In genomic region chr13:31199849-31200635, GRCh38 we compare ENCODE assay signal across 8 cellular contexts. TPM values are rescaled to one million over a fixed set of nuclear protein-coding genes. Genes with fewer than 3 reads are reported as not detected.
A peak's percentile ranks its signal among the peaks of the same experiment; 100 is the strongest.
DNase-seq lines count a peak whose midpoint lies in the region; ATAC-seq and TF ChIP-seq lines count a peak whose summit lies in the region.

Gene B3GLCT (plus strand): TSS chr13:31199975. CDS start chr13:31200085, 110 bp downstream.

- H3K36me3 ChIP-seq in PC-9 (ENCODE audit: low read depth) (no peaks in the 10 kb centered on the region), esophagus squamous epithelium (no peaks in the 10 kb centered on the region)

- DNase-seq in COLO829 (ENCODE audit: low spot score) (peak; percentile 70), HT1080 (ENCODE audit: low read depth) (peak; percentile 78), PC-9 (peak; percentile 59 to 82), esophagus squamous epithelium (lab: John Stamatoyannopoulos, UW) (peak; percentile 16), myocyte (ENCODE audit: low read depth) (peak; percentile 84)
- peak; percentile 82 to 92 for DNase-seq in activated T-cell treated with anti-CD3 and anti-CD28 coated beads, Interleukin-2, amount 50 U/mL, for 72 hours
- peak; percentile 36 to 73 for DNase-seq in stimulated activated CD8-positive, alpha-beta memory T cell treated with anti-CD3 and anti-CD28 coated beads, Interleukin-7, amount 100 ng/mL, for 4 hours (ENCODE audit: low read depth in 2 of 2)

- H3K9me2 ChIP-seq in PC-9 (ENCODE audit: insufficient read depth), result no peaks in the 10 kb centered on the region

- BruUV-seq in PC-9 (replicated peaks; lab: Mats Ljungman, UMichigan), result no TSS peak

- H3K36me3 Mint-ChIP-seq in activated T-cell treated with anti-CD3 and anti-CD28 coated beads, Interleukin-2, amount 50 U/mL, for 72 hours (ENCODE audit: insufficient read depth in 2 of 2), result no peaks in the 10 kb centered on the region

- H3K4me3 ChIP-seq in PC-9, result peak within 1 kb of the TSS; percentile 80
- H3K4me3 ChIP-seq in esophagus squamous epithelium, result peak within 1 kb of the TSS; percentile 62 to 97 (median 72)

- peaks cover 39% of the 10 kb centered on the region for H3K4me1 Mint-ChIP-seq in activated T-cell treated with anti-CD3 and anti-CD28 coated beads, Interleukin-2, amount 50 U/mL, for 72 hours (ENCODE audit: low read depth)

- H3K79me2 ChIP-seq in PC-9 (ENCODE audit: low read depth), result peaks cover 5% of the 10 kb centered on the region; the same call in 1 of the 2 replicates

- intact Hi-C loops in PC-9 (cut with micrococcal nuclease; ENCODE audit: unreplicated experiment), result loop anchor here (1.0 to 5.0 kb wide), 2 partner anchors 38 to 153 kb away; no protein-coding TSS in a partner anchor
- intact Hi-C loops in esophagus squamous epithelium (cut with DNase I), result no loop called here

- peak in 1 of 4 donors; percentile 59 for TF ChIP-seq POLR2A in esophagus squamous epithelium (IDR thresholded peaks at IDR 0.05)

- no peaks in the 10 kb centered on the region for H3K9me3 Mint-ChIP-seq in activated T-cell treated with anti-CD3 and anti-CD28 coated beads, Interleukin-2, amount 50 U/mL, for 72 hours

- peak; percentile 85 for ATAC-seq in GM21360 (IDR thresholded peaks at IDR 0.05; ENCODE audit: unreplicated experiment)
- ATAC-seq in activated T-cell treated with anti-CD3 and anti-CD28 coated beads, Interleukin-2, amount 50 U/mL, for 72 hours (replicated peaks in 1 of 2), result peak; percentile 80

- H3K27ac ChIP-seq in PC-9 (peak within 1 kb of the TSS; percentile 39; the same call in 1 of the 2 replicates), esophagus squamous epithelium (peak within 1 kb of the TSS; percentile 92 to 100 (median 98))

- H3K4me1 ChIP-seq in PC-9 (replicated peaks; ENCODE audit: insufficient read depth) (peaks cover 25% of the 10 kb centered on the region), esophagus squamous epithelium (peaks cover 12 to 55% (median 20%) of the 10 kb centered on the region in 3 donors)

- peak within 1 kb of the TSS; percentile 78; the same call in 1 of the 2 replicates for H2AFZ ChIP-seq in PC-9

- CTCF ChIA-PET in PC-9 (lab: Charles Lee), result no interaction called here

- no peaks in the 10 kb centered on the region for H3K27me3 ChIP-seq in PC-9 (ENCODE audit: insufficient read depth, low read depth)
- no peaks in the 10 kb centered on the region for H3K27me3 ChIP-seq in esophagus squamous epithelium

- POLR2A ChIA-PET in PC-9 (lab: Charles Lee; ENCODE audit: unreplicated experiment), result interaction anchor here (0.6 kb wide), 1 partner anchor 330 kb away, joined by 3 read pairs; no protein-coding TSS in a partner anchor

- H3K27me3 Mint-ChIP-seq in activated T-cell treated with anti-CD3 and anti-CD28 coated beads, Interleukin-2, amount 50 U/mL, for 72 hours (ENCODE audit: low read depth), result no peaks in the 10 kb centered on the region

- H3K4me2 ChIP-seq in PC-9, result peak within 1 kb of the TSS; percentile 77

- H3K9me3 ChIP-seq in PC-9 (ENCODE audit: insufficient read depth, low read depth) (no peaks in the 10 kb centered on the region), esophagus squamous epithelium (no peaks in the 10 kb centered on the region)

- H3K4me3 Mint-ChIP-seq in activated T-cell treated with anti-CD3 and anti-CD28 coated beads, Interleukin-2, amount 50 U/mL, for 72 hours, result peak within 1 kb of the TSS; percentile 80 to 90

- peak within 1 kb of the TSS; percentile 44 for H3K27ac Mint-ChIP-seq in activated T-cell treated with anti-CD3 and anti-CD28 coated beads, Interleukin-2, amount 50 U/mL, for 72 hours

- H3F3A ChIP-seq in PC-9 (ENCODE audit: insufficient read depth, low read depth), result no peaks in the 10 kb centered on the region

- WGBS in esophagus squamous epithelium, 2 donors, result 0% methylated on average over 17 of the region's 125 CpGs; no CpG with 5 or more reads in 1 of the 2 donors

- no peaks in the 10 kb centered on the region; the same call in 1 of the 2 replicates for H4K20me1 ChIP-seq in PC-9 (ENCODE audit: insufficient read depth)

- peak; percentile 62 for TF ChIP-seq CTCF in PC-9 (conservative IDR thresholded peaks at IDR 0.05)
- TF ChIP-seq CTCF in esophagus squamous epithelium (IDR thresholded peaks at IDR 0.05), result peak; percentile 67 to 96 (median 94)

RNA-seq across cellular contexts. Expression of gene B3GLCT, which starts in this region (rescaled TPM):
- total RNA-seq in HT1080 (2014; rRNA removed; shearing (Covaris generic)), result 15.0 and 15.8 TPM in 2 replicates
- polyA plus RNA-seq in HT1080 (2015; cell fraction: cytosol; rRNA removed), result 10.5 and 11.1 TPM in 2 replicates
- 9.2 and 9.3 TPM in 2 replicates for polyA plus RNA-seq in HT1080 (2015; cell fraction: nucleus; rRNA removed)
- total RNA-seq in PC-9 (2021) (3.5 and 5.4 TPM in 2 replicates), esophagus squamous epithelium (1 to 10 TPM; 2.3 to 9.2 (median 7.1) TPM), myocyte (4.2 and 5.0 TPM in 2 replicates)
- 1 to 10 TPM; 2.6 to 3.0 TPM for total RNA-seq in activated T-cell treated with anti-CD3 and anti-CD28 coated beads, Interleukin-2, amount 50 U/mL, for 72 hours
- polyA plus RNA-seq in myocyte (2012), result 4.2 TPM

Comparison
In these comparisons a context has a peak if more than half of its experiments do, and no peak if none do; other contexts are left out.
1. Peak in every context shown above with its lines: DNase-seq, ATAC-seq, H3K4me3 ChIP-seq and H3K27ac ChIP-seq.
2. DNase-seq: peak in every context shown above with its lines; median percentile 87 in activated T-cell treated with anti-CD3 and anti-CD28 coated beads, Interleukin-2, amount 50 U/mL, for 72 hours; 84 in myocyte; 78 in HT1080; 70 in PC-9; 70 in COLO829; 54 in stimulated activated CD8-positive, alpha-beta memory T cell treated with anti-CD3 and anti-CD28 coated beads, Interleukin-7, amount 100 ng/mL, for 4 hours; 16 in esophagus squamous epithelium.